Comparison of ENCODE assay signal across 24 cellular contexts in genomic region chr9:82475584-82476328, GRCh38.
"Had no signal": no experiment of that assay in that cellular context is flagged by ENCODE, and none has a peak within 500 bp of the region (broad histone marks: within the 10 kb centered on the region; RNA-seq: fewer than 3 reads in every experiment).

No MANE protein-coding gene starts in this region.

- ATAC-seq: gastrocnemius medialis; heart right ventricle; lower lobe of right lung; natural killer cell treated with Interleukin-12 subunit alpha and Interleukin-12 subunit beta and Interleukin-15 and Interleukin-18, amount 100 ng/mL, for 72 hours; right cardiac atrium; stimulated activated naive B cell treated with anti-CD40 and anti-IgM and Interleukin-4, amounts not matched to agents 10 μg/mL and 1 μg/mL and 100 μg/mL, for 72 hours; stimulated activated naive CD8-positive, alpha-beta T cell treated with anti-CD3 and anti-CD28 coated beads, Interleukin-15, amount 100 ng/mL, for 72 hours had no signal

- FAIRE-seq: endothelial cell of umbilical vein, keratinocyte, pancreas had no signal

- H3K36me3 ChIP-seq: gastrocnemius medialis, heart right ventricle, left ventricle myocardium inferior, lower lobe of right lung, pancreas, spleen, tibial nerve had no signal

- H3K9me3 ChIP-seq: gastrocnemius medialis, heart right ventricle, left ventricle myocardium inferior, lower lobe of right lung, pancreas, spleen, testis, tibial nerve had no signal

- DNase-seq: cerebellar nuclear complex; effector CD4-positive, alpha-beta T cell; endodermal cell; erythroblast; gastrocnemius medialis; heart right ventricle; immature natural killer cell; left ventricle myocardium inferior; lower lobe of right lung; occipital lobe; pancreas; right cardiac atrium; spleen; stimulated activated CD4-positive, alpha-beta T cell treated with anti-CD3 and anti-CD28 coated beads, Interleukin-15, amount 100 ng/mL, for 24 hours; stimulated activated CD4-positive, alpha-beta T cell treated with anti-CD3 and anti-CD28 coated beads, Interleukin-1b, Interleukin-23, amount 100 ng/mL, for 48 hours; stimulated activated CD4-positive, alpha-beta T cell treated with anti-CD3 and anti-CD28 coated beads, Interleukin-4, amount 100 ng/mL, for 24 hours; stimulated activated naive B cell treated with anti-CD40 and anti-IgM and Interleukin-4, amounts not matched to agents 10 μg/mL and 1 μg/mL and 100 μg/mL, for 72 hours; stimulated activated naive CD8-positive, alpha-beta T cell treated with anti-CD3 and anti-CD28 coated beads, Interleukin-15, amount 100 ng/mL, for 72 hours; testis had no signal

- H3K4me1 ChIP-seq: gastrocnemius medialis, heart right ventricle, left ventricle myocardium inferior, lower lobe of right lung, pancreas, spleen, testis, tibial nerve had no signal

- H3K4me3 ChIP-seq: coronary artery, gastrocnemius medialis, heart right ventricle, left ventricle myocardium inferior, lower lobe of right lung, pancreas, spleen, testis, tibial nerve had no signal

- H3K27ac ChIP-seq: coronary artery, gastrocnemius medialis, heart right ventricle, left ventricle myocardium inferior, lower lobe of right lung, pancreas, spleen, testis, tibial nerve had no signal

- H3K27me3 ChIP-seq: gastrocnemius medialis, heart right ventricle, pancreas, spleen, testis, tibial nerve had no signal
